In the genomic region with DNA sequence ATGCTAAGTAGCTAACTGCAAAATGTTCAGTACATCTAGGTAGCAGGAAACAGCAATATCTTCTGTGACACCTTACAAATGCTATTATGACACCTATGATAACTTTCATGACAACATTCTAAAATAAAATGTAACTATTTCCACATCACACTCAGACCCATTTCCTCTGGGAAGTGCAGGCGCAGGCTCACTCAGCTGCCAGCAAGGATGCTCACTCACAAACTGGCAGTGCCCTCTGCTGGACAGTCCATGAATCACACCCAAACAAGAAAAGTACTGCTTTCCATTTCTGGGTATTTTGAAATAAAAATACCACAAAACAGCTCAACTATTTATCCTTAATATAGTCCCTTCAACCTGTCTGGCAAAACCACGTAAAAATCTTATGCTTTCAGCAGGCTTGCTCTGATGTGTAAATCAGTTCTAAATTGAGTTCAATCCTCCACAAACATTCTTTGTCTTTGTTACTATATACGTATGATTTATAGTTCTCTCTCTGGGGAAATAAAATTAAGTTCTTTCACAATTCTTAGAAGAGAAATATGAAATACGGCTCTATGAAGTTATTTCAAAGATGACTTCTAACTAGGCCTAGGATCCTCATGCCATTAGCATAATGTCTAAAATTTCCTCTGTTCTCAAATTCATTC, we compare ENCODE assay signal across 8 cellular contexts.
DNase-seq lines count a peak whose midpoint lies in the region; ATAC-seq and TF ChIP-seq lines count a peak whose summit lies in the region.

No MANE protein-coding gene starts in this region.

- H3K4me1 ChIP-seq in A673 (ENCODE audit: insufficient read depth, low read length, poor library complexity, severe bottlenecking) (peaks cover 16% of the 10 kb centered on the region), tibial artery (peaks cover 10 to 20% (median 13%) of the 10 kb centered on the region in 4 donors)

- ATAC-seq in omental fat pad (ENCODE audit: low FRiP score) = peak; percentile 84

- H3K4me3 ChIP-seq in A673 (ENCODE audit: low read depth, low read length, poor library complexity, severe bottlenecking) = no peak overlapping the region
- H3K4me3 ChIP-seq in fibroblast of villous mesenchyme (ENCODE audit: low read depth, low read length) = no peak overlapping the region
- H3K4me3 ChIP-seq in tibial artery = no peak overlapping the region

- intact Hi-C loops in A673 (cut with micrococcal nuclease; ENCODE audit: unreplicated experiment) (loop anchor here (2.0 to 10.0 kb wide), 4 partner anchors 224 to 1521 kb away; no protein-coding TSS in a partner anchor), tibial artery (cut with DNase I; ENCODE audit: low total_unique reads) (loop anchor here (5.0 kb wide), 1 partner anchor 1446 kb away; no protein-coding TSS in a partner anchor)

- TF ChIP-seq CTCF in A673 (conservative IDR thresholded peaks at IDR 0.05; ENCODE audit: low read depth, low read length) = peak; percentile 93
- TF ChIP-seq CTCF in GM13977 (IDR thresholded peaks at IDR 0.05; ENCODE audit: extremely low read depth, insufficient read depth, missing control alignments) = peak; percentile 94
- TF ChIP-seq CTCF in fibroblast of villous mesenchyme (IDR thresholded peaks at IDR 0.05; ENCODE audit: insufficient read depth, low read depth, low read length) = peak; percentile 91
- peak in 1 of 3 donors; percentile 96 for TF ChIP-seq CTCF in omental fat pad (IDR thresholded peaks at IDR 0.05)
- peak; percentile 86 to 93 for TF ChIP-seq CTCF in tibial artery (IDR thresholded peaks at IDR 0.05)

- CTCF ChIA-PET in A673 (lab: Charles Lee) = interaction anchor here (1.0 to 2.6 kb wide), 5 partner anchors 14 to 556 kb away, joined by 3 to 9 read pairs (median 4); no protein-coding TSS in a partner anchor

- no TSS peak for BruUV-seq in A673 (replicated peaks; lab: Mats Ljungman, UMichigan)

- H3K36me3 ChIP-seq in A673 (ENCODE audit: insufficient read depth, low read length, poor library complexity, severe bottlenecking) (no peaks in the 10 kb centered on the region), tibial artery (no peaks in the 10 kb centered on the region)

- in situ Hi-C loops in GM13977 (cut with MboI; ENCODE audit: low pct_unique_long_range_greater_than_20kb, low sequenced_read_pairs, unreplicated experiment) = loop anchor here (10.0 to 25.0 kb wide), 2 partner anchors 126 to 1304 kb away; a partner anchor contains a TSS

- DNase-seq in A673 (ENCODE audit: low spot score) (peak; percentile 85), GM13977 (ENCODE audit: low spot score) (peak; percentile 53), HT1080 (ENCODE audit: low read depth) (peak; percentile 62), RKO (ENCODE audit: low spot score) (peak; percentile 86), fibroblast of villous mesenchyme (ENCODE audit: low read depth) (peak; percentile 91), omental fat pad (ENCODE audit: low spot score) (peak; percentile 89), tibial artery (peak; percentile 89 to 92)
- peak; percentile 43 to 44 for DNase-seq in activated T-helper 1 cell treated with anti-CD3 and anti-CD28 coated beads, Interleukin-2, amount 50 U/mL, for 16 hours (ENCODE audit: low read depth in 1 of 2, low spot score in 1 of 2)

- H3K9me3 ChIP-seq in A673 (ENCODE audit: low read depth, low read length, poor library complexity, severe bottlenecking) (no peaks in the 10 kb centered on the region), tibial artery (no peaks in the 10 kb centered on the region)

- H3K27ac ChIP-seq in A673 (ENCODE audit: low read depth, low read length, poor library complexity, severe bottlenecking) = no peak overlapping the region
- peak overlapping the region in 1 of 2 donors; percentile 3 for H3K27ac ChIP-seq in tibial artery

- POLR2A ChIA-PET in A673 (lab: Charles Lee; ENCODE audit: low non-redundant PET) = interaction anchor here (0.5 kb wide), 1 partner anchor 1304 kb away, joined by 4 read pairs; no protein-coding TSS in a partner anchor

- H3K27me3 ChIP-seq in A673 (replicated peaks; ENCODE audit: insufficient read depth, low read depth, low read length, poor library complexity) (no peaks in the 10 kb centered on the region), tibial artery (no peaks in the 10 kb centered on the region)
